In the genomic region with DNA sequence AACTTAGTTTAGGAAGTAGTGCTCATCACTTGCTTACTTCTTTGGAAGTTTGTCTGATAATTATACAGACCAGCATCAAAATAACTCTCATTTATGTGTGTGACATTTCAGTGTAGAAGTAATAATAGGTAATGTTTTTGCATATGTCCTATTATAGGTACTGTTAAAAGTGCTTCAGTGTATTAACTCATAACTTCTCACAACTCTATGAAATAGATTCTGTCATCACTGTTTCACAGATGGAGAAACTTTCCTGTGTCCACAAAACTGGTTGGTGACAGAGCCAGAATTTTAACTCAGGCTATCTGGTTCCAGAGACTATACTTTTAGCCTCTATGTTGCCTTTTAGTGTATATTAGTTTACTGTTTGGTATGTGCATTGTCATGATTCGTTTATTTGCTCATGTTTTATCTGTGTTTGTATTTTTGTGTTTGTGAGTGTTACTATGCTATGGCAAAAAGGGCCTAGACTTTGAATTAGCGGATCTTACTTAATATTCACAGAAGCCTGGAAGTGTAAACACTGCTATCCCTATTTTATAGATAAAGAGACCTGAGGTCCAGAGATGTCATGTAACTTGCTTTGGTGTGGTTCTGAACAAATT, we compare ENCODE assay signal across 11 cellular contexts. TPM values are rescaled to one million over a fixed set of nuclear protein-coding genes. Genes with fewer than 3 reads are reported as not detected.
DNase-seq lines count a peak whose midpoint lies in the region; ATAC-seq and TF ChIP-seq lines count a peak whose summit lies in the region.
"Had no signal": no experiment of that assay in that cellular context is flagged by ENCODE, and none has a peak within 500 bp of the region (broad histone marks: within the 10 kb centered on the region; RNA-seq: fewer than 3 reads in every experiment).

No MANE protein-coding gene starts in this region.

- no peaks in the 10 kb centered on the region for H3K27me3 Mint-ChIP-seq in CD4-positive, alpha-beta T cell
- H3K27me3 Mint-ChIP-seq in endothelial cell (ENCODE audit: unreplicated experiment) = peaks cover 2% of the 10 kb centered on the region

- H3K27ac ChIP-seq in CD4-positive, alpha-beta T cell (ENCODE audit: low read depth, low read length) = no peak overlapping the region
- peak overlapping the region; percentile 57; the same call in 1 of the 2 replicates for H3K27ac ChIP-seq in Panc1 (ENCODE audit: low read length)
- H3K27ac ChIP-seq in parathyroid adenoma = peak overlapping the region; percentile 39
- H3K27ac ChIP-seq: HL-60 had no signal

- H3K4me1 Mint-ChIP-seq in CD4-positive, alpha-beta T cell (ENCODE audit: low read depth) = peaks cover 54% of the 10 kb centered on the region
- H3K4me1 Mint-ChIP-seq in endothelial cell (ENCODE audit: unreplicated experiment) = peaks cover 18% of the 10 kb centered on the region

- no peak overlapping the region for H3K4me3 ChIP-seq in Panc1 (ENCODE audit: low read depth in 2 of 2, low read length in 2 of 2)
- no peak overlapping the region for H3K4me3 ChIP-seq in parathyroid adenoma (ENCODE audit: low read depth, low read length)
- H3K4me3 ChIP-seq in BE2C (ENCODE audit: low read depth, low read length) = no peak overlapping the region

- no peak for DNase-seq in CD4-positive, alpha-beta T cell
- DNase-seq in Panc1 (ENCODE audit: low read depth, low spot score) = no peak
- DNase-seq in endothelial cell (ENCODE audit: low spot score) = no peak
- DNase-seq in DMS79 (lab: John Stamatoyannopoulos, UW) = no peak
- DNase-seq in NOMO-1 (lab: John Stamatoyannopoulos, UW; ENCODE audit: unreplicated experiment in 2 of 2) = no peak
- DNase-seq in BE2C = no peak
- DNase-seq: SHP77; stimulated activated CD8-positive, alpha-beta memory T cell treated with anti-CD3 and anti-CD28 coated beads, Interleukin-4, amount 100 ng/mL, for 48 hours had no signal

- in situ Hi-C loops in Panc1 (cut with HindIII; ENCODE audit: low pct_unique_long_range_greater_than_20kb, low sequenced_read_pairs) = no loop called here

- CTCF ChIA-PET in CD4-positive, alpha-beta T cell (lab: Charles Lee) = interaction anchor here (1.1 to 1.8 kb wide), 2 partner anchors 11 to 12 kb away, joined by 3 to 4 read pairs; a partner anchor contains a TSS
- CTCF ChIA-PET in Panc1 (lab: Charles Lee) = no interaction called here

- no peak overlapping the region for H2AFZ ChIP-seq in parathyroid adenoma

- BruUV-seq in Panc1 (replicated peaks; lab: Mats Ljungman, UMichigan) = no TSS peak

- intact Hi-C loops in CD4-positive, alpha-beta T cell (cut with DNase I, micrococcal nuclease) = loop anchor here (2.0 to 5.0 kb wide), 2 partner anchors 33 to 181 kb away; no protein-coding TSS in a partner anchor
- intact Hi-C loops in Panc1 (cut with micrococcal nuclease; ENCODE audit: unreplicated experiment) = no loop called here

- no peaks in the 10 kb centered on the region for H3K9me3 Mint-ChIP-seq in CD4-positive, alpha-beta T cell
- no peaks in the 10 kb centered on the region for H3K9me3 Mint-ChIP-seq in endothelial cell (ENCODE audit: unreplicated experiment)

- H3K27me3 ChIP-seq in CD4-positive, alpha-beta T cell (ENCODE audit: control insufficient read depth, insufficient read depth, low read length) = no peaks in the 10 kb centered on the region
- H3K27me3 ChIP-seq in Panc1 (ENCODE audit: control insufficient read depth, insufficient read depth, low read length) = no peaks in the 10 kb centered on the region
- H3K27me3 ChIP-seq in parathyroid adenoma (ENCODE audit: control insufficient read depth, insufficient read depth, low read length) = no peaks in the 10 kb centered on the region
- no peaks in the 10 kb centered on the region for H3K27me3 ChIP-seq in BE2C

- POLR2A ChIA-PET in CD4-positive, alpha-beta T cell (lab: Charles Lee) = interaction anchor here (1.1 to 2.9 kb wide), 4 partner anchors 105 to 181 kb away, joined by 5 to 35 read pairs (median 16); a partner anchor contains a TSS
- POLR2A ChIA-PET in Panc1 (lab: Charles Lee) = no interaction called here

- no peak overlapping the region for H3K9ac ChIP-seq in parathyroid adenoma

- H3K36me3 Mint-ChIP-seq in CD4-positive, alpha-beta T cell (ENCODE audit: low read depth) = peaks cover 19% of the 10 kb centered on the region
- H3K36me3 Mint-ChIP-seq in endothelial cell (ENCODE audit: low read depth, unreplicated experiment) = peaks cover 16% of the 10 kb centered on the region

- no peaks in the 10 kb centered on the region for H3K9me3 ChIP-seq in CD4-positive, alpha-beta T cell (ENCODE audit: control insufficient read depth, low read length)
- H3K9me3 ChIP-seq in Panc1 (ENCODE audit: control insufficient read depth, insufficient read depth, low read depth, low read length) (no peaks in the 10 kb centered on the region), parathyroid adenoma (ENCODE audit: control insufficient read depth, low read length) (no peaks in the 10 kb centered on the region), BE2C (no peaks in the 10 kb centered on the region)

- H3K4me1 ChIP-seq in Panc1 (ENCODE audit: control insufficient read depth, insufficient read depth, low read length) (peaks cover 16% of the 10 kb centered on the region), parathyroid adenoma (no peaks in the 10 kb centered on the region), BE2C (no peaks in the 10 kb centered on the region)

- no peak for ATAC-seq in CD4-positive, alpha-beta T cell (ENCODE audit: poor library complexity)
- ATAC-seq in Panc1 = peak; percentile 75
- ATAC-seq in GM21786 (IDR thresholded peaks at IDR 0.05; ENCODE audit: unreplicated experiment) = no peak

- no peak for TF ChIP-seq CTCF in CD4-positive, alpha-beta T cell (IDR thresholded peaks at IDR 0.05)
- TF ChIP-seq CTCF in Panc1 (IDR thresholded peaks at IDR 0.05) = no peak
- TF ChIP-seq CTCF in endothelial cell (IDR thresholded peaks at IDR 0.05; ENCODE audit: unreplicated experiment) = no peak
- no peak for TF ChIP-seq CTCF in parathyroid adenoma (IDR thresholded peaks at IDR 0.05)
- no peak for TF ChIP-seq CTCF in BE2C (IDR thresholded peaks at IDR 0.05; ENCODE audit: low read depth, low read length)

- H3K79me2 ChIP-seq in parathyroid adenoma = no peaks in the 10 kb centered on the region

- H3K4me2 ChIP-seq in parathyroid adenoma (ENCODE audit: low read length) = no peak overlapping the region

- no peak overlapping the region for H3K4me3 Mint-ChIP-seq in CD4-positive, alpha-beta T cell
- H3K4me3 Mint-ChIP-seq in endothelial cell (ENCODE audit: unreplicated experiment) = no peak overlapping the region

- peak overlapping the region; percentile 37 for H3K27ac Mint-ChIP-seq in CD4-positive, alpha-beta T cell
- H3K27ac Mint-ChIP-seq in endothelial cell (ENCODE audit: unreplicated experiment) = peak overlapping the region; percentile 76

- H3K36me3 ChIP-seq in Panc1 (ENCODE audit: control insufficient read depth, insufficient read depth, low read length) (no peaks in the 10 kb centered on the region), parathyroid adenoma (ENCODE audit: control insufficient read depth, insufficient read depth, low read length) (no peaks in the 10 kb centered on the region), BE2C (peaks cover 3% of the 10 kb centered on the region)

RNA-seq across cellular contexts. Expression of a gene that starts 12.7 kb away (rescaled TPM):
- total RNA-seq in CD4-positive, alpha-beta T cell = 10 to 100 TPM; 15.5 to 19.4 TPM
- 3.9 TPM for total RNA-seq in Panc1 (2021; ENCODE audit: unreplicated experiment)
- 2.6 TPM for polyA plus RNA-seq in Panc1 (2012; ENCODE audit: insufficient read length)
- total RNA-seq in endothelial cell (ENCODE audit: unreplicated experiment) = 98.0 TPM
- not detected for polyA plus RNA-seq in BE2C (2012; ENCODE audit: insufficient read depth, insufficient read length, low read depth)
